11 cellular contexts compared by ENCODE assay signal in genomic region chr7:5554287-5554785, GRCh38. TPM values are rescaled to one million over a fixed set of nuclear protein-coding genes. Genes with fewer than 3 reads are reported as not detected.
A peak's percentile ranks its signal among the peaks of the same experiment; 100 is the strongest.
DNase-seq lines count a peak whose midpoint lies in the region; TF ChIP-seq lines count a peak whose summit lies in the region.
"Had no signal": no experiment of that assay in that cellular context is flagged by ENCODE, and none has a peak within 500 bp of the region (broad histone marks: within the 10 kb centered on the region; RNA-seq: fewer than 3 reads in every experiment).

No MANE protein-coding gene starts in this region.

- H3K9me3 ChIP-seq in AG04450 (ENCODE audit: control insufficient read depth, insufficient read depth, low read length), result no peaks in the 10 kb centered on the region; the same call in 1 of the 2 replicates
- H3K9me3 ChIP-seq in HUES6 (ENCODE audit: control insufficient read depth, insufficient read depth, low read depth, low read length), result no peaks in the 10 kb centered on the region
- H3K9me3 ChIP-seq in duodenal mucosa (ENCODE audit: control insufficient read depth in 1 of 2, low read length in 2 of 2), result no peaks in the 10 kb centered on the region
- H3K9me3 ChIP-seq in neuronal stem cell (replicated peaks in 1 of 2; ENCODE audit: control insufficient read depth in 2 of 2, insufficient read depth in 1 of 2, low read depth in 1 of 2, low read length in 2 of 2), result peaks cover 0 to 2% of the 10 kb centered on the region in 2 donors
- H3K9me3 ChIP-seq: mucosa of descending colon had no signal

- no peak overlapping the region for H2AK5ac ChIP-seq in neuronal stem cell (ENCODE audit: low read depth, low read length)

- H3K4me3 ChIP-seq in AG04450 (ENCODE audit: low read depth, low read length), result no peak overlapping the region
- peak overlapping the region; percentile 38; the same call in 1 of the 2 replicates for H3K4me3 ChIP-seq in HUES6 (ENCODE audit: low read depth, low read length)
- no peak overlapping the region for H3K4me3 ChIP-seq in duodenal mucosa (ENCODE audit: low read depth in 1 of 2, low read length in 2 of 2)
- no peak overlapping the region for H3K4me3 ChIP-seq in neuronal stem cell (ENCODE audit: low read length in 2 of 2)
- H3K4me3 ChIP-seq: mucosa of descending colon had no signal

- POLR2A ChIA-PET in AG04450 (lab: Yijun Ruan, JAX), result interaction anchor here (0.6 to 0.7 kb wide), 3 partner anchors 10 to 521 kb away, joined by 3 to 9 read pairs (median 5); no protein-coding TSS in a partner anchor

- peaks cover 33% of the 10 kb centered on the region for H3K4me1 ChIP-seq in HUES6 (ENCODE audit: control insufficient read depth, insufficient read depth, low read length)
- peaks cover 22 to 40% of the 10 kb centered on the region in 2 donors for H3K4me1 ChIP-seq in duodenal mucosa (ENCODE audit: control insufficient read depth in 1 of 2, insufficient read depth in 2 of 2, low read length in 2 of 2)
- H3K4me1 ChIP-seq in neuronal stem cell (ENCODE audit: control insufficient read depth in 2 of 2, insufficient read depth in 1 of 2, low read depth in 1 of 2, low read length in 2 of 2), result peaks cover 9 to 21% of the 10 kb centered on the region in 2 donors

- H4K8ac ChIP-seq in neuronal stem cell (ENCODE audit: low read depth, low read length), result no peak overlapping the region

- TF ChIP-seq CTCF in AG04450 (IDR thresholded peaks at IDR 0.05; ENCODE audit: low read depth, low read length), result no peak

- no peak overlapping the region for H3K4ac ChIP-seq in neuronal stem cell (ENCODE audit: low read length)

- CTCF ChIA-PET in AG04450 (lab: Charles Lee), result no interaction called here

- H3K27me3 ChIP-seq in AG04450 (ENCODE audit: control insufficient read depth, insufficient read depth, low read length) (no peaks in the 10 kb centered on the region), HUES6 (ENCODE audit: control insufficient read depth, insufficient read depth, low read length) (no peaks in the 10 kb centered on the region), duodenal mucosa (ENCODE audit: control insufficient read depth in 1 of 2, insufficient read depth in 2 of 2, low read length in 2 of 2) (no peaks in the 10 kb centered on the region), neuronal stem cell (ENCODE audit: control insufficient read depth in 3 of 3, insufficient read depth in 3 of 3, low read depth in 1 of 3, low read length in 3 of 3) (peaks cover 0 to under 1% (median 0%) of the 10 kb centered on the region in 3 experiments)

- H2BK5ac ChIP-seq in neuronal stem cell (ENCODE audit: low read length), result no peak overlapping the region

- peaks cover 4% of the 10 kb centered on the region for H3K79me1 ChIP-seq in neuronal stem cell (ENCODE audit: low read depth, low read length)

- peak overlapping the region; percentile 84 for H3K18ac ChIP-seq in neuronal stem cell (ENCODE audit: low read length)

- H3K27ac ChIP-seq in AG04450 (ENCODE audit: low read depth, low read length) (peak overlapping the region; percentile 77), HUES6 (ENCODE audit: low read depth, low read length) (peak overlapping the region; percentile 89; the same call in 1 of the 2 replicates), duodenal mucosa (ENCODE audit: low read depth, low read length) (peak overlapping the region; percentile 30), neuronal stem cell (replicated peaks; ENCODE audit: low read length) (no peak overlapping the region)

- no peak overlapping the region for H2AFZ ChIP-seq in neuronal stem cell (ENCODE audit: low read length)

- no peak overlapping the region for H3K14ac ChIP-seq in neuronal stem cell (ENCODE audit: low read length)

- no peak overlapping the region for H2BK12ac ChIP-seq in neuronal stem cell (ENCODE audit: low read length)

- peak overlapping the region; percentile 97 for H3K9ac ChIP-seq in HUES6 (ENCODE audit: low read length)
- H3K9ac ChIP-seq in duodenal mucosa (ENCODE audit: low read depth in 1 of 2, low read length in 2 of 2), result peak overlapping the region; percentile 54 to 60
- no peak overlapping the region for H3K9ac ChIP-seq in neuronal stem cell (ENCODE audit: low read depth, low read length, poor library complexity)

- H3K36me3 ChIP-seq in HUES6 (ENCODE audit: control insufficient read depth, insufficient read depth, low read length) (no peaks in the 10 kb centered on the region), duodenal mucosa (ENCODE audit: control insufficient read depth in 1 of 2, insufficient read depth in 2 of 2, low read length in 2 of 2) (no peaks in the 10 kb centered on the region), neuronal stem cell (replicated peaks in 1 of 2; ENCODE audit: control insufficient read depth in 2 of 2, insufficient read depth in 2 of 2, low read length in 2 of 2) (no peaks in the 10 kb centered on the region)

- no CpG with 5 or more reads among the region's 9 CpGs for WGBS in neuronal stem cell (ENCODE audit: extremely low coverage in 2 of 2, insufficient read length in 2 of 2, insufficient replicate concordance in 1 of 2), 2 donors

- no peak overlapping the region for H4K91ac ChIP-seq in neuronal stem cell (ENCODE audit: low read depth, low read length, poor library complexity)

- no peak for DNase-seq in AG04450 (ENCODE audit: low read depth, low spot score)
- DNase-seq in neuronal stem cell (ENCODE audit: low spot score), result no peak
- DNase-seq in NCI-H1436 (lab: John Stamatoyannopoulos, UW), result no peak
- no peak for DNase-seq in NCI-H446 (lab: John Stamatoyannopoulos, UW)
- no peak for DNase-seq in activated effector memory CD4-positive, alpha-beta T cell treated with anti-CD3 and anti-CD28 coated beads, Interleukin-2, amount 50 U/mL, for 16 hours
- DNase-seq in GM03348 (ENCODE audit: low spot score), result no peak
- DNase-seq: DMS153; effector memory CD4-positive, alpha-beta T cell had no signal

- no peak overlapping the region for H2BK120ac ChIP-seq in neuronal stem cell (ENCODE audit: low read depth, low read length)

- peak overlapping the region; percentile 51 for H3K23ac ChIP-seq in neuronal stem cell (ENCODE audit: low read depth, low read length, poor library complexity)

- no peak overlapping the region for H3K4me2 ChIP-seq in neuronal stem cell (ENCODE audit: insufficient read depth, low read length, poor library complexity, severe bottlenecking)

- H2BK15ac ChIP-seq in neuronal stem cell (ENCODE audit: low read length), result peak overlapping the region; percentile 28

RNA-seq across cellular contexts. Expression of gene ACTB, which starts 23.9 kb away (rescaled TPM):
- polyA plus RNA-seq in AG04450 (2011; rRNA removed), result 2,643 and 4,109 TPM in 2 replicates
- 5,357 and 8,089 TPM in 2 replicates for polyA minus RNA-seq in AG04450 (2011; rRNA and poly(A)+ RNA removed)
- polyA plus RNA-seq in neuronal stem cell (2013, experiment 1 of 2), result 6,691 TPM
- polyA plus RNA-seq in neuronal stem cell (2013, experiment 2 of 2), result 6,867 TPM

RNA-seq across cellular contexts. Expression of gene FSCN1, which starts 38.3 kb away (rescaled TPM):
- 108 and 151 TPM in 2 replicates for polyA plus RNA-seq in AG04450 (2011; rRNA removed)
- 90.4 and 104 TPM in 2 replicates for polyA minus RNA-seq in AG04450 (2011; rRNA and poly(A)+ RNA removed)
- 203 TPM for polyA plus RNA-seq in neuronal stem cell (2013, experiment 1 of 2)
- polyA plus RNA-seq in neuronal stem cell (2013, experiment 2 of 2), result 202 TPM

RNA-seq across cellular contexts. Expression of gene FBXL18, which starts 40.7 kb away (rescaled TPM):
- polyA plus RNA-seq in AG04450 (2011; rRNA removed), result 3.7 and 4.8 TPM in 2 replicates
- 5.9 and 6.2 TPM in 2 replicates for polyA minus RNA-seq in AG04450 (2011; rRNA and poly(A)+ RNA removed)
- 5.1 TPM for polyA plus RNA-seq in neuronal stem cell (2013, experiment 1 of 2)
- polyA plus RNA-seq in neuronal stem cell (2013, experiment 2 of 2), result 5.4 TPM
